Comparison of ENCODE assay signal across 13 cellular contexts in genomic region chr3:132290833-132291232, GRCh38. TPM values are rescaled to one million over a fixed set of nuclear protein-coding genes. Genes with fewer than 3 reads are reported as not detected.
A peak's percentile ranks its signal among the peaks of the same experiment; 100 is the strongest.
DNase-seq lines count a peak whose midpoint lies in the region; ATAC-seq and TF ChIP-seq lines count a peak whose summit lies in the region.
"Had no signal": no experiment of that assay in that cellular context is flagged by ENCODE, and none has a peak within 500 bp of the region (broad histone marks: within the 10 kb centered on the region; RNA-seq: fewer than 3 reads in every experiment).

No MANE protein-coding gene starts in this region.

- no peak overlapping the region for H3K9ac ChIP-seq in IMR-90 (ENCODE audit: low read depth, low read length)
- no peak overlapping the region for H3K9ac ChIP-seq in adipocyte (ENCODE audit: low read length)

- in situ Hi-C loops in IMR-90 (cut with MboI; ENCODE audit: low sequenced_read_pairs): no loop called here

- H3K4me2 ChIP-seq in IMR-90 (ENCODE audit: low read depth, low read length): no peak overlapping the region; the same call in 1 of the 2 replicates

- no peak overlapping the region for H2BK20ac ChIP-seq in IMR-90 (ENCODE audit: low read depth, low read length)

- CTCF ChIA-PET in BJ (lab: Yijun Ruan, JAX) (interaction anchor here (1.0 to 4.3 kb wide), 5 partner anchors 9 to 52 kb away, joined by 3 to 19 read pairs (median 4); no protein-coding TSS in a partner anchor), IMR-90 (lab: Yijun Ruan, JAX) (interaction anchor here (0.6 kb wide), 1 partner anchor 19 kb away, joined by 3 read pairs; no protein-coding TSS in a partner anchor)

- no peaks in the 10 kb centered on the region for H3K79me1 ChIP-seq in IMR-90 (ENCODE audit: low read depth in 1 of 2, low read length in 2 of 2)

- H2BK5ac ChIP-seq in IMR-90 (ENCODE audit: low read depth, low read length, poor library complexity, severe bottlenecking): no peak overlapping the region

- H3K9me3 ChIP-seq in IMR-90 (ENCODE audit: control insufficient read depth, insufficient read depth, low read length): peaks cover 4% of the 10 kb centered on the region; the same call in 1 of the 2 replicates
- H3K9me3 ChIP-seq in adipocyte (ENCODE audit: control insufficient read depth, low read length): peaks cover 7% of the 10 kb centered on the region

- TF ChIP-seq RAD21 in IMR-90 (IDR thresholded peaks at IDR 0.05; ENCODE audit: low read length): no peak

- H3K27me3 ChIP-seq in BJ (ENCODE audit: control insufficient read depth, insufficient read depth, low read length) (no peaks in the 10 kb centered on the region), IMR-90 (ENCODE audit: control insufficient read depth, insufficient read depth, low read length) (no peaks in the 10 kb centered on the region), adipocyte (replicated peaks; ENCODE audit: control insufficient read depth, insufficient read depth, low read length) (no peaks in the 10 kb centered on the region)

- no peak overlapping the region for H3K14ac ChIP-seq in IMR-90 (replicated peaks; ENCODE audit: low read depth, low read length)

- H4K91ac ChIP-seq in IMR-90 (ENCODE audit: insufficient read depth, low read depth, low read length): no peak overlapping the region

- H4K5ac ChIP-seq in IMR-90 (ENCODE audit: low read depth, low read length): no peak overlapping the region

- no peak overlapping the region for H2AK5ac ChIP-seq in IMR-90 (ENCODE audit: low read depth, low read length)

- TF ChIP-seq CTCF in BJ (IDR thresholded peaks at IDR 0.05; ENCODE audit: insufficient read depth, low read depth, low read length) (no peak), IMR-90 (conservative IDR thresholded peaks at IDR 0.05; ENCODE audit: low read depth, low read length) (no peak)

- H3K56ac ChIP-seq in IMR-90 (ENCODE audit: extremely low read depth, insufficient read depth, low read length): no peak overlapping the region

- POLR2A ChIA-PET in BJ (lab: Charles Lee) (no interaction called here), IMR-90 (lab: Charles Lee; ENCODE audit: unreplicated experiment) (no interaction called here)

- H3K4me1 ChIP-seq in IMR-90 (ENCODE audit: control insufficient read depth, insufficient read depth, low read length) (peaks cover 4% of the 10 kb centered on the region), adipocyte (ENCODE audit: control insufficient read depth, insufficient read depth, low read length) (peaks cover 5% of the 10 kb centered on the region)

- no peaks in the 10 kb centered on the region for H4K20me1 ChIP-seq in IMR-90 (ENCODE audit: insufficient read depth, low read length)

- dilution Hi-C loops in IMR-90 (cut with HindIII; ENCODE audit: low sequenced_read_pairs, unreplicated experiment): no loop called here

- no peak overlapping the region for H2AFZ ChIP-seq in IMR-90 (replicated peaks; ENCODE audit: low read length, poor library complexity)

- no peaks in the 10 kb centered on the region for H3K9me1 ChIP-seq in IMR-90 (ENCODE audit: insufficient read depth, low read length)

- H3K36me3 ChIP-seq in BJ (ENCODE audit: control insufficient read depth, insufficient read depth, low read length) (no peaks in the 10 kb centered on the region), IMR-90 (ENCODE audit: control insufficient read depth, insufficient read depth, low read length) (no peaks in the 10 kb centered on the region), adipocyte (ENCODE audit: control insufficient read depth, insufficient read depth, low read length, severe bottlenecking) (no peaks in the 10 kb centered on the region)

- no peak overlapping the region for H3K4ac ChIP-seq in IMR-90 (ENCODE audit: low read depth, low read length)

- H2BK120ac ChIP-seq in IMR-90 (ENCODE audit: low read depth, low read length): no peak overlapping the region

- peak; percentile 59 for ATAC-seq in IMR-90 (ENCODE audit: low read depth)
- ATAC-seq: K562; stimulated activated naive CD8-positive, alpha-beta T cell treated with anti-CD3 and anti-CD28 coated beads, Interleukin-15, Interleukin-2, amounts not matched to agents 100 U/mL and 50 U/mL, for 24 hours had no signal

- H2AK9ac ChIP-seq in IMR-90 (replicated peaks; ENCODE audit: low read depth, low read length, poor library complexity): no peak overlapping the region

- no peak for TF ChIP-seq POLR2A in IMR-90 (IDR thresholded peaks at IDR 0.05; ENCODE audit: low read depth, low read length)

- DNase-seq in BJ (ENCODE audit: low read depth) (peak; percentile 35), IMR-90 (peak; percentile 17), adipocyte (ENCODE audit: low read depth) (peak; percentile 46), kidney tubule cell (ENCODE audit: low spot score) (peak; percentile 6), anterior cingulate cortex (lab: John Stamatoyannopoulos, UW) (no peak), dermis blood vessel endothelial cell (no peak), NCI-H1092 treated with DMSO at 0.1 percent for 48 hours (lab: John Stamatoyannopoulos, UW) (no peak), activated T-cell treated with anti-CD3 and anti-CD28 coated beads for 4 hours (no peak)
- DNase-seq: activated naive CD4-positive, alpha-beta T cell treated with anti-CD3 and anti-CD28 coated beads for 36 hours; stimulated activated naive CD8-positive, alpha-beta T cell treated with anti-CD3 and anti-CD28 coated beads, Interleukin-15, Interleukin-2, amounts not matched to agents 100 U/mL and 50 U/mL, for 24 hours had no signal

- no TSS peak for BruUV-seq in IMR-90 (replicated peaks; lab: Mats Ljungman, UMichigan)

- no peak overlapping the region for H3K27ac ChIP-seq in IMR-90 (ENCODE audit: insufficient read depth, low read length)
- H3K27ac ChIP-seq: SK-N-MC had no signal

- intact Hi-C loops in IMR-90 (cut with micrococcal nuclease): no loop called here

- H4K8ac ChIP-seq in IMR-90 (ENCODE audit: low read depth in 2 of 2, low read length in 2 of 2): no peak overlapping the region

- H3K23ac ChIP-seq in IMR-90 (ENCODE audit: low read depth, low read length): no peak overlapping the region

- H3K4me3 ChIP-seq in BJ (ENCODE audit: low read depth, low read length): no peak overlapping the region
- H3K4me3 ChIP-seq in IMR-90 (ENCODE audit: insufficient read depth, low read depth, low read length): no peak overlapping the region
- no peak overlapping the region for H3K4me3 ChIP-seq in adipocyte (ENCODE audit: low read length)
- H3K4me3 ChIP-seq: K562, SK-N-MC had no signal

- H3K18ac ChIP-seq in IMR-90 (ENCODE audit: low read depth, low read length): no peak overlapping the region

- H2BK15ac ChIP-seq in IMR-90 (ENCODE audit: low read depth, low read length): no peak overlapping the region

- 44% methylated on average over 1 of the region's 3 CpGs; no CpG with 5 or more reads in 1 of the 2 experiments for WGBS in IMR-90 (ENCODE audit: extremely low coverage in 2 of 2, insufficient read length in 1 of 2), 2 experiments

TF ChIP-seq in IMR-90, 13 proteins besides CTCF, POLR2A, EP300 and RAD21:
- TF ChIP-seq NFE2L2 (IDR thresholded peaks at IDR 0.05; ENCODE audit: low read depth, low read length) (no peak), CEBPB (IDR thresholded peaks at IDR 0.05; ENCODE audit: low read depth, low read length) (peak; percentile 68)

RNA-seq across cellular contexts. Expression of gene ACP3, which starts 26.4 kb away (rescaled TPM):
- polyA plus RNA-seq in BJ (2011; rRNA removed) (0.37 and 0.42 TPM in 2 replicates), IMR-90 (2012; rRNA removed) (0.36 and 0.53 TPM in 2 replicates)
- 0.46 and 0.62 TPM in 2 replicates for polyA minus RNA-seq in BJ (2011; rRNA and poly(A)+ RNA removed)
- total RNA-seq in IMR-90 (2012; rRNA removed) (0.28 and 0.54 TPM in 2 replicates), dermis blood vessel endothelial cell (not detected in 2 replicates)
- polyA plus RNA-seq in IMR-90 (2012; cell fraction: cytosol; rRNA removed): 0.13 and 0.25 TPM in 2 replicates
- polyA plus RNA-seq in IMR-90 (2012; cell fraction: nucleus; rRNA removed; ENCODE audit: low replicate concordance): 0.07 and 0.25 TPM in 2 replicates
- total RNA-seq: activated naive CD4-positive, alpha-beta T cell treated with anti-CD3 and anti-CD28 coated beads for 36 hours; dermis microvascular lymphatic vessel endothelial cell had no signal

Comparison
In these comparisons a context has a peak if more than half of its experiments do, and no peak if none do; other contexts are left out.
1. DNase-seq: peak in BJ (single experiment), IMR-90 (single experiment), adipocyte (single experiment) and kidney tubule cell (single experiment); none in anterior cingulate cortex (0 of 58), dermis blood vessel endothelial cell (single experiment), NCI-H1092 treated with DMSO at 0.1 percent for 48 hours (single experiment) and activated T-cell treated with anti-CD3 and anti-CD28 coated beads for 4 hours (single experiment).